10 cellular contexts compared by ENCODE assay signal in the genomic region with DNA sequence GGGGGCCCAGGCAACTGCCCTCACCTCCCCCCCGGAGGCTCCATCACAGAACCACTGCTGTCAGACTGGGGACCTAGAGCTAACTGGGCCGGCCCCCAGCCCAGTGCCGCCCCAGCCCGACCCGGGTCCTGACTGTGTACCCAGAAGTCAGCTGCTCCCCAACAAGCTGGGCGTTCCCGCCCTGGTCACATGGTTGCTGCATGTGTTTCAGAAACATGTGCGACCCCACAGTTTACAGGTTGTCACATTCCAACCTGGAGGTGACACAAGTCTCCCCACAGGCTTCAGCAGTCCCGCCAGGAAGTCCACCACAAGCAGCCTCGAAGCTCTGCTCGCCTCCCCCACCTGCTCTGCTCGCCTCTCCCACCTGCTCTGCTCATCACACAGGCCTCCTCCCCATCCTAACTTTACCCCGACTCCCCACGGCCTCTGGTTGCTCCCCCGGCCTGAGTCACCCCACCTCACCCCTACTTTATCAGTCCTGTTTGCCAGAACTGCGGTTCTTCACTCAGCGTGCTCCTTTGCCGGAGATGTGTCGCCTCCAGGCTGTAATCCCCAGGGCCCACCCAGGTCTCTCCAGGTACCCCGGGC. TPM values are rescaled to one million over a fixed set of nuclear protein-coding genes. Genes with fewer than 3 reads are reported as not detected.
DNase-seq lines count a peak whose midpoint lies in the region; ATAC-seq, FAIRE-seq and TF ChIP-seq lines count a peak whose summit lies in the region.
"Had no signal": no experiment of that assay in that cellular context is flagged by ENCODE, and none has a peak within 500 bp of the region (broad histone marks: within the 10 kb centered on the region; RNA-seq: fewer than 3 reads in every experiment).

No MANE protein-coding gene starts in this region.

- H2AFZ ChIP-seq in keratinocyte (ENCODE audit: control insufficient read depth, low read length), result no peak overlapping the region

- peaks cover 2% of the 10 kb centered on the region for H4K20me1 ChIP-seq in keratinocyte (ENCODE audit: control insufficient read depth, extremely low read depth, insufficient read depth, low read length)

- H3K4me1 Mint-ChIP-seq in stimulated activated naive CD8-positive, alpha-beta T cell treated with anti-CD3 and anti-CD28 coated beads, Interleukin-15, Interleukin-2, amounts not matched to agents 100 ng/mL and 50 ng/mL, for 24 hours (ENCODE audit: low read depth), result peaks cover 10% of the 10 kb centered on the region
- peaks cover 12% of the 10 kb centered on the region for H3K4me1 Mint-ChIP-seq in activated naive CD8-positive, alpha-beta T cell treated with anti-CD3 and anti-CD28 coated beads, Interleukin-2, amount 50 U/mL, for 24 hours

- H3K27ac ChIP-seq in keratinocyte (ENCODE audit: control insufficient read depth, insufficient read depth, low read length), result no peak overlapping the region

- peak overlapping the region; percentile 50 for H3K9ac ChIP-seq in keratinocyte (ENCODE audit: control insufficient read depth, extremely low read depth, insufficient read depth, low read length)

- no peaks in the 10 kb centered on the region for H3K9me1 ChIP-seq in keratinocyte (ENCODE audit: control insufficient read depth, extremely low read depth, insufficient read depth, low read length)

- dilution Hi-C loops in keratinocyte (cut with MboI; ENCODE audit: extremely low pct_ligation_motif_present, low sequenced_read_pairs), result no loop called here

- no peaks in the 10 kb centered on the region for H3K9me3 ChIP-seq in keratinocyte (ENCODE audit: control insufficient read depth, low read depth, low read length)

- H3K4me2 ChIP-seq in keratinocyte (ENCODE audit: control insufficient read depth, extremely low read depth, insufficient read depth, low read depth, low read length), result peak overlapping the region; percentile 87

- TF ChIP-seq CTCF in keratinocyte (optimal IDR thresholded peaks at IDR 0.05 in 1 of 3, IDR thresholded peaks at IDR 0.05 in 1 of 3, conservative IDR thresholded peaks at IDR 0.05 in 1 of 3; ENCODE audit: extremely low read depth in 1 of 3, insufficient read depth in 2 of 3, low read length in 3 of 3), result no peak

- H3K27me3 ChIP-seq in keratinocyte (ENCODE audit: control insufficient read depth, extremely low read depth, insufficient read depth, low read length), result no peaks in the 10 kb centered on the region

- peaks cover 6% of the 10 kb centered on the region for H3K79me2 ChIP-seq in keratinocyte (ENCODE audit: control insufficient read depth, insufficient read depth, low read length)

- H3K4me3 Mint-ChIP-seq in stimulated activated naive CD8-positive, alpha-beta T cell treated with anti-CD3 and anti-CD28 coated beads, Interleukin-15, Interleukin-2, amounts not matched to agents 100 ng/mL and 50 ng/mL, for 24 hours, result peak overlapping the region; percentile 57
- peak overlapping the region; percentile 61 for H3K4me3 Mint-ChIP-seq in activated naive CD8-positive, alpha-beta T cell treated with anti-CD3 and anti-CD28 coated beads, Interleukin-2, amount 50 U/mL, for 24 hours

- H3K9me3 Mint-ChIP-seq in stimulated activated naive CD8-positive, alpha-beta T cell treated with anti-CD3 and anti-CD28 coated beads, Interleukin-15, Interleukin-2, amounts not matched to agents 100 ng/mL and 50 ng/mL, for 24 hours, result no peaks in the 10 kb centered on the region
- H3K9me3 Mint-ChIP-seq in activated naive CD8-positive, alpha-beta T cell treated with anti-CD3 and anti-CD28 coated beads, Interleukin-2, amount 50 U/mL, for 24 hours, result no peaks in the 10 kb centered on the region

- no peak for ATAC-seq in stimulated activated naive CD8-positive, alpha-beta T cell treated with anti-CD3 and anti-CD28 coated beads, Interleukin-15, Interleukin-2, amounts not matched to agents 100 U/mL and 50 U/mL, for 24 hours
- no peak for ATAC-seq in activated naive CD8-positive, alpha-beta T cell treated with anti-CD3 and anti-CD28 coated beads, Interleukin-2, amount 50 U/mL, for 24 hours
- ATAC-seq in esophagus mucosa (no peak), HG03571 (IDR thresholded peaks at IDR 0.05; ENCODE audit: unreplicated experiment) (no peak)

- H3K27me3 Mint-ChIP-seq in stimulated activated naive CD8-positive, alpha-beta T cell treated with anti-CD3 and anti-CD28 coated beads, Interleukin-15, Interleukin-2, amounts not matched to agents 100 ng/mL and 50 ng/mL, for 24 hours, result no peaks in the 10 kb centered on the region
- no peaks in the 10 kb centered on the region for H3K27me3 Mint-ChIP-seq in activated naive CD8-positive, alpha-beta T cell treated with anti-CD3 and anti-CD28 coated beads, Interleukin-2, amount 50 U/mL, for 24 hours

- no peak for FAIRE-seq in keratinocyte (lab: Jason Lieb, UNC)

- peaks cover 12% of the 10 kb centered on the region for H3K4me1 ChIP-seq in keratinocyte (ENCODE audit: control insufficient read depth, extremely low read depth, insufficient read depth, low read length)

- H3K4me3 ChIP-seq in keratinocyte (ENCODE audit: control insufficient read depth in 2 of 3, extremely low read depth in 1 of 3, insufficient read depth in 2 of 3, low read depth in 1 of 3, low read length in 3 of 3), result peak overlapping the region; percentile 43 to 67 (median 62)

- H3K36me3 ChIP-seq in keratinocyte (ENCODE audit: control insufficient read depth in 2 of 2, extremely low read depth in 1 of 2, insufficient read depth in 2 of 2, low read length in 2 of 2), result peaks cover 11 to 20% of the 10 kb centered on the region in 2 experiments

- H3K27ac Mint-ChIP-seq in stimulated activated naive CD8-positive, alpha-beta T cell treated with anti-CD3 and anti-CD28 coated beads, Interleukin-15, Interleukin-2, amounts not matched to agents 100 ng/mL and 50 ng/mL, for 24 hours, result no peak overlapping the region
- no peak overlapping the region for H3K27ac Mint-ChIP-seq in activated naive CD8-positive, alpha-beta T cell treated with anti-CD3 and anti-CD28 coated beads, Interleukin-2, amount 50 U/mL, for 24 hours

- DNase-seq in stimulated activated naive CD8-positive, alpha-beta T cell treated with anti-CD3 and anti-CD28 coated beads, Interleukin-15, Interleukin-2, amounts not matched to agents 100 U/mL and 50 U/mL, for 24 hours, result no peak
- DNase-seq in activated naive CD8-positive, alpha-beta T cell treated with anti-CD3 and anti-CD28 coated beads, Interleukin-2, amount 50 U/mL, for 24 hours, result no peak
- DNase-seq in keratinocyte (ENCODE audit: low read depth, low spot score) (no peak), ACHN (no peak), activated gamma-delta T cell treated with Interleukin-2 at 50 U/mL for 16 hours (no peak)
- DNase-seq: HCEC 1CT, T1000 had no signal

- in situ Hi-C loops in ACHN (cut with HindIII; ENCODE audit: low pct_ligation_motif_present, low pct_unique_long_range_greater_than_20kb, low sequenced_read_pairs), result no loop called here

- H3K36me3 Mint-ChIP-seq in stimulated activated naive CD8-positive, alpha-beta T cell treated with anti-CD3 and anti-CD28 coated beads, Interleukin-15, Interleukin-2, amounts not matched to agents 100 ng/mL and 50 ng/mL, for 24 hours (ENCODE audit: low read depth), result peaks cover 8% of the 10 kb centered on the region
- peaks cover 11% of the 10 kb centered on the region for H3K36me3 Mint-ChIP-seq in activated naive CD8-positive, alpha-beta T cell treated with anti-CD3 and anti-CD28 coated beads, Interleukin-2, amount 50 U/mL, for 24 hours (ENCODE audit: low read depth)

RNA-seq across cellular contexts. Expression of a gene that starts 1.0 kb away (rescaled TPM):
- polyA plus RNA-seq in keratinocyte, result 115 to 142 TPM (median 128 TPM) in 3 replicates
- polyA plus RNA-seq in keratinocyte (2011; ENCODE audit: low read depth), result 15.8 TPM
- polyA plus RNA-seq in keratinocyte (2011; cell fraction: cytosol; rRNA removed), result 91.8 and 171 TPM in 2 replicates
- polyA plus RNA-seq in keratinocyte (2011; cell fraction: nucleus; rRNA removed), result 77.5 and 95.9 TPM in 2 replicates
- polyA plus RNA-seq in keratinocyte (2012; ENCODE audit: low replicate concordance), result 49.9 and 148 TPM in 2 replicates
- polyA minus RNA-seq in keratinocyte, result 50.2 to 87.3 TPM (median 56.9 TPM) in 3 replicates
- 83.3 TPM for polyA minus RNA-seq in keratinocyte (2011; cell fraction: cytosol; rRNA and poly(A)+ RNA removed)
- polyA minus RNA-seq in keratinocyte (2011; cell fraction: nucleus; rRNA and poly(A)+ RNA removed), result 23.4 and 27.0 TPM in 2 replicates
- total RNA-seq in esophagus mucosa, result 50.8 TPM

RNA-seq across cellular contexts. Expression of a gene that starts 12.4 kb away (rescaled TPM):
- polyA plus RNA-seq in keratinocyte, result 25.5 to 47.7 TPM (median 46.7 TPM) in 3 replicates
- 11.1 TPM for polyA plus RNA-seq in keratinocyte (2011; ENCODE audit: low read depth)
- 31.2 and 69.0 TPM in 2 replicates for polyA plus RNA-seq in keratinocyte (2011; cell fraction: cytosol; rRNA removed)
- 73.9 and 87.9 TPM in 2 replicates for polyA plus RNA-seq in keratinocyte (2011; cell fraction: nucleus; rRNA removed)
- polyA plus RNA-seq in keratinocyte (2012; ENCODE audit: low replicate concordance), result 17.3 and 45.4 TPM in 2 replicates
- 59.0 to 184 TPM (median 84.8 TPM) in 3 replicates for polyA minus RNA-seq in keratinocyte
- 97.6 TPM for polyA minus RNA-seq in keratinocyte (2011; cell fraction: cytosol; rRNA and poly(A)+ RNA removed)
- polyA minus RNA-seq in keratinocyte (2011; cell fraction: nucleus; rRNA and poly(A)+ RNA removed), result 39.6 and 42.3 TPM in 2 replicates
- total RNA-seq in esophagus mucosa, result 14.5 TPM

RNA-seq across cellular contexts. Expression of a gene that starts 16.8 kb away (rescaled TPM):
- polyA plus RNA-seq in keratinocyte, result 8.8 to 13.3 TPM (median 11.4 TPM) in 3 replicates
- polyA plus RNA-seq in keratinocyte (2011; ENCODE audit: low read depth), result 22.9 TPM
- polyA plus RNA-seq in keratinocyte (2011; cell fraction: cytosol; rRNA removed), result 7.6 and 18.8 TPM in 2 replicates
- 19.1 and 25.1 TPM in 2 replicates for polyA plus RNA-seq in keratinocyte (2011; cell fraction: nucleus; rRNA removed)
- 15.1 and 18.0 TPM in 2 replicates for polyA plus RNA-seq in keratinocyte (2012; ENCODE audit: low replicate concordance)
- 7.1 to 12.7 TPM (median 7.9 TPM) in 3 replicates for polyA minus RNA-seq in keratinocyte
- polyA minus RNA-seq in keratinocyte (2011; cell fraction: cytosol; rRNA and poly(A)+ RNA removed), result 24.6 TPM
- 10.4 and 13.2 TPM in 2 replicates for polyA minus RNA-seq in keratinocyte (2011; cell fraction: nucleus; rRNA and poly(A)+ RNA removed)
- 15.3 TPM for total RNA-seq in esophagus mucosa

RNA-seq across cellular contexts. Expression of a gene that starts 27.6 kb away (rescaled TPM):
- 140 to 246 TPM (median 141 TPM) in 3 replicates for polyA plus RNA-seq in keratinocyte
- 14.3 TPM for polyA plus RNA-seq in keratinocyte (2011; ENCODE audit: low read depth)
- 135 and 258 TPM in 2 replicates for polyA plus RNA-seq in keratinocyte (2011; cell fraction: cytosol; rRNA removed)
- 64.4 and 78.5 TPM in 2 replicates for polyA plus RNA-seq in keratinocyte (2011; cell fraction: nucleus; rRNA removed)
- 69.8 and 219 TPM in 2 replicates for polyA plus RNA-seq in keratinocyte (2012; ENCODE audit: low replicate concordance)
- polyA minus RNA-seq in keratinocyte, result 73.3 to 166 TPM (median 132 TPM) in 3 replicates
- polyA minus RNA-seq in keratinocyte (2011; cell fraction: cytosol; rRNA and poly(A)+ RNA removed), result 233 TPM
- polyA minus RNA-seq in keratinocyte (2011; cell fraction: nucleus; rRNA and poly(A)+ RNA removed), result 24.5 and 31.2 TPM in 2 replicates
- 25.3 TPM for total RNA-seq in esophagus mucosa

RNA-seq across cellular contexts. Expression of a gene that starts 32.3 kb away (rescaled TPM):
- 14.2 to 28.1 TPM (median 18.8 TPM) in 3 replicates for polyA plus RNA-seq in keratinocyte
- polyA plus RNA-seq in keratinocyte (2011; ENCODE audit: low read depth), result 3.4 TPM
- polyA plus RNA-seq in keratinocyte (2011; cell fraction: cytosol; rRNA removed), result 11.2 and 27.9 TPM in 2 replicates
- polyA plus RNA-seq in keratinocyte (2011; cell fraction: nucleus; rRNA removed), result 49.1 and 72.8 TPM in 2 replicates
- polyA plus RNA-seq in keratinocyte (2012; ENCODE audit: low replicate concordance), result 18.5 and 22.1 TPM in 2 replicates
- polyA minus RNA-seq in keratinocyte, result 11.0 to 15.0 TPM (median 14.6 TPM) in 3 replicates
- 36.4 TPM for polyA minus RNA-seq in keratinocyte (2011; cell fraction: cytosol; rRNA and poly(A)+ RNA removed)
- 16.1 and 16.4 TPM in 2 replicates for polyA minus RNA-seq in keratinocyte (2011; cell fraction: nucleus; rRNA and poly(A)+ RNA removed)
- total RNA-seq in esophagus mucosa, result 8.4 TPM
